Comparison of ENCODE assay signal across 9 cellular contexts in genomic region chr9:76571288-76572204, GRCh38.
A peak's percentile ranks its signal among the peaks of the same experiment; 100 is the strongest.
DNase-seq lines count a peak whose midpoint lies in the region; ATAC-seq and TF ChIP-seq lines count a peak whose summit lies in the region.
"Had no signal": no experiment of that assay in that cellular context is flagged by ENCODE, and none has a peak within 500 bp of the region (broad histone marks: within the 10 kb centered on the region; RNA-seq: fewer than 3 reads in every experiment).

No MANE protein-coding gene starts in this region.

- H3K4me3 ChIP-seq in kidney epithelial cell (ENCODE audit: low read depth, low read length), result peak overlapping the region; percentile 33

- peaks cover 43% of the 10 kb centered on the region for H3K27me3 Mint-ChIP-seq in activated naive CD8-positive, alpha-beta T cell treated with anti-CD3 and anti-CD28 coated beads, Interleukin-2, amount 50 U/mL, for 24 hours
- H3K27me3 Mint-ChIP-seq in nephron progenitor cell (ENCODE audit: low read depth, poor library complexity), result no peaks in the 10 kb centered on the region

- H3K27me3 ChIP-seq in kidney epithelial cell (ENCODE audit: control insufficient read depth, insufficient read depth, low read length), result no peaks in the 10 kb centered on the region

- H3K27ac Mint-ChIP-seq in activated naive CD8-positive, alpha-beta T cell treated with anti-CD3 and anti-CD28 coated beads, Interleukin-2, amount 50 U/mL, for 24 hours, result peak overlapping the region; percentile 64
- no peak overlapping the region for H3K27ac Mint-ChIP-seq in nephron progenitor cell

- DNase-seq in Ammon's horn (ENCODE audit: low spot score), result peak; percentile 17
- peak; percentile 32 for DNase-seq in activated naive CD8-positive, alpha-beta T cell treated with anti-CD3 and anti-CD28 coated beads, Interleukin-2, amount 50 U/mL, for 24 hours
- no peak for DNase-seq in kidney epithelial cell (ENCODE audit: low read depth)
- no peak for DNase-seq in RPMI8226
- DNase-seq in iPS-NIHi11 (ENCODE audit: low spot score), result no peak
- DNase-seq in nephron progenitor cell, result no peak

- H3K4me3 Mint-ChIP-seq in activated naive CD8-positive, alpha-beta T cell treated with anti-CD3 and anti-CD28 coated beads, Interleukin-2, amount 50 U/mL, for 24 hours, result peak overlapping the region; percentile 71
- H3K4me3 Mint-ChIP-seq in nephron progenitor cell, result no peak overlapping the region

- TF ChIP-seq CTCF in kidney epithelial cell (IDR thresholded peaks at IDR 0.05; ENCODE audit: insufficient read depth, low read length, poor library complexity, severe bottlenecking), result no peak
- no peak for TF ChIP-seq CTCF in nephron progenitor cell (IDR thresholded peaks at IDR 0.05)

- H3K36me3 ChIP-seq in kidney epithelial cell (ENCODE audit: control insufficient read depth, insufficient read depth, low read length), result no peaks in the 10 kb centered on the region

- H3K4me1 Mint-ChIP-seq in activated naive CD8-positive, alpha-beta T cell treated with anti-CD3 and anti-CD28 coated beads, Interleukin-2, amount 50 U/mL, for 24 hours, result peaks cover 34% of the 10 kb centered on the region
- H3K4me1 Mint-ChIP-seq in nephron progenitor cell, result peaks cover 6% of the 10 kb centered on the region

- peaks cover 9% of the 10 kb centered on the region for H3K9me3 Mint-ChIP-seq in activated naive CD8-positive, alpha-beta T cell treated with anti-CD3 and anti-CD28 coated beads, Interleukin-2, amount 50 U/mL, for 24 hours
- peaks cover 32% of the 10 kb centered on the region for H3K9me3 Mint-ChIP-seq in nephron progenitor cell

- peak; percentile 92 for ATAC-seq in GM19372 (IDR thresholded peaks at IDR 0.05; ENCODE audit: low read depth, unreplicated experiment)
- ATAC-seq in HG03432 (IDR thresholded peaks at IDR 0.05; ENCODE audit: unreplicated experiment), result peak; percentile 86
- ATAC-seq in activated naive CD8-positive, alpha-beta T cell treated with anti-CD3 and anti-CD28 coated beads, Interleukin-2, amount 50 U/mL, for 24 hours, result peak; percentile 70
- ATAC-seq: HCT116 had no signal

- H3K36me3 Mint-ChIP-seq in activated naive CD8-positive, alpha-beta T cell treated with anti-CD3 and anti-CD28 coated beads, Interleukin-2, amount 50 U/mL, for 24 hours (ENCODE audit: low read depth), result peaks cover 4% of the 10 kb centered on the region
- no peaks in the 10 kb centered on the region for H3K36me3 Mint-ChIP-seq in nephron progenitor cell (ENCODE audit: low read depth)

Comparison
In these comparisons a context has a peak if more than half of its experiments do, and no peak if none do; other contexts are left out.
1. DNase-seq: peak in Ammon's horn (single experiment) and activated naive CD8-positive, alpha-beta T cell treated with anti-CD3 and anti-CD28 coated beads, Interleukin-2, amount 50 U/mL, for 24 hours (single experiment); none in kidney epithelial cell (single experiment), RPMI8226 (single experiment), iPS-NIHi11 (single experiment) and nephron progenitor cell (single experiment).
2. Peak in every context shown above with its lines, with median percentiles within 50 percentile points of each other: ATAC-seq.